ENCODE assay signal across 17 cellular contexts in the genomic region with DNA sequence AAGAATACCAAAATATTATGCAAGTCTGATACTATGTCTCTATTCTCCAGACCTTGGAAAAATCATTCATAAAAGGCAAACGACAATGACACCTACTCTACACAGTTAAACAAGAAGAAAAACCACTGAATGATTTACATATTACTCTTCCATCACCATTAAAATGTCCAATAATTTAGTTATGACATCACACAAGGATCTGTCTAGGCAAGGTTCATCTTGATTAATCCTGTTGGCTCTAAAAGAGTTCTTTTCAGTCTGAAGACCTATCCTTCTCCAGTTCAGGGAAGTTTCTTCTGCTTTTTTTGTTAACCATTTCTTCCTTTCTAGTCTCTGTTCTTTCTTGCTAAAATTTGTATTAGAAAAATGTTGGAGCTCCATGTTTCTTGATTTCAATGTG.
DNase-seq lines count a peak whose midpoint lies in the region; ATAC-seq, FAIRE-seq and TF ChIP-seq lines count a peak whose summit lies in the region.
"Had no signal": no experiment of that assay in that cellular context is flagged by ENCODE, and none has a peak within 500 bp of the region (broad histone marks: within the 10 kb centered on the region; RNA-seq: fewer than 3 reads in every experiment).

No MANE protein-coding gene starts in this region.

- H3K27me3 Mint-ChIP-seq in IgD-negative memory B cell, result no peaks in the 10 kb centered on the region
- H3K27me3 Mint-ChIP-seq: CD8-positive, alpha-beta memory T cell had no signal

- H3K4me3 Mint-ChIP-seq in IgD-negative memory B cell, result no peak overlapping the region
- H3K4me3 Mint-ChIP-seq: CD14-positive monocyte; CD8-positive, alpha-beta memory T cell; GM23338 had no signal

- H3K27ac ChIP-seq in HEK293 (ENCODE audit: extremely low read depth, low read depth, low read length), result no peak overlapping the region
- H3K27ac ChIP-seq in keratinocyte (ENCODE audit: control insufficient read depth, insufficient read depth, low read length), result no peak overlapping the region
- H3K27ac ChIP-seq: A549, HL-60 had no signal

- H3K36me3 Mint-ChIP-seq in IgD-negative memory B cell, result peaks cover 12% of the 10 kb centered on the region

- FAIRE-seq in keratinocyte (lab: Jason Lieb, UNC), result no peak
- FAIRE-seq: A549, GM18507 had no signal

- no peak overlapping the region for H2AFZ ChIP-seq in keratinocyte (ENCODE audit: control insufficient read depth, low read length)
- H2AFZ ChIP-seq: GM23338 had no signal

- peaks cover 2 to 7% (median 4%) of the 10 kb centered on the region in 3 donors for H3K4me1 Mint-ChIP-seq in IgD-negative memory B cell

- DNase-seq in epithelial cell of esophagus (ENCODE audit: low read depth) (peak; percentile 44), keratinocyte (ENCODE audit: low read depth, low spot score) (no peak), GM03348 (ENCODE audit: low spot score) (no peak)
- DNase-seq: Caco-2; CD8-positive, alpha-beta memory T cell; DND-41; GF-D8; H7 had no signal

- CTCF ChIA-PET in HEK293 (lab: Yijun Ruan, JAX), result no interaction called here

- H3K9me3 ChIP-seq in HEK293 (ENCODE audit: control insufficient read depth, insufficient read depth, low read depth, low read length) (no peaks in the 10 kb centered on the region), keratinocyte (ENCODE audit: control insufficient read depth, low read depth, low read length) (no peaks in the 10 kb centered on the region)
- H3K9me3 ChIP-seq: A549 had no signal

- H3K4me3 ChIP-seq in HEK293 (ENCODE audit: low read depth, low read length) (no peak overlapping the region), epithelial cell of esophagus (ENCODE audit: low read length) (no peak overlapping the region), keratinocyte (ENCODE audit: control insufficient read depth in 2 of 3, extremely low read depth in 1 of 3, insufficient read depth in 2 of 3, low read depth in 1 of 3, low read length in 3 of 3) (no peak overlapping the region)
- H3K4me3 ChIP-seq: A549, GM23338, K562 had no signal

- H3K4me1 ChIP-seq in HEK293 (ENCODE audit: control insufficient read depth, insufficient read depth, low read length), result no peaks in the 10 kb centered on the region
- peaks cover 9% of the 10 kb centered on the region for H3K4me1 ChIP-seq in keratinocyte (ENCODE audit: control insufficient read depth, extremely low read depth, insufficient read depth, low read length)
- H3K4me1 ChIP-seq: A549, Caco-2 had no signal

- no peak overlapping the region for H3K9ac ChIP-seq in keratinocyte (ENCODE audit: control insufficient read depth, extremely low read depth, insufficient read depth, low read length)

- no peak for ATAC-seq in HG03159 (IDR thresholded peaks at IDR 0.05; ENCODE audit: unreplicated experiment)
- ATAC-seq: A549, GM23338, K562 had no signal

- peak overlapping the region in 2 of 3 donors; percentile 10 to 18 for H3K27ac Mint-ChIP-seq in IgD-negative memory B cell
- H3K27ac Mint-ChIP-seq: GM23338 had no signal

- no peaks in the 10 kb centered on the region; a peak in 1 of 3 replicates for H3K36me3 ChIP-seq in HEK293 (ENCODE audit: control insufficient read depth in 2 of 2, insufficient read depth in 1 of 2, low read length in 2 of 2)
- no peaks in the 10 kb centered on the region for H3K36me3 ChIP-seq in keratinocyte (ENCODE audit: control insufficient read depth in 2 of 2, extremely low read depth in 1 of 2, insufficient read depth in 2 of 2, low read length in 2 of 2)

- POLR2A ChIA-PET in HEK293 (lab: Yijun Ruan, JAX), result no interaction called here

- no peaks in the 10 kb centered on the region for H3K27me3 ChIP-seq in keratinocyte (ENCODE audit: control insufficient read depth, extremely low read depth, insufficient read depth, low read length)

- H3K4me2 ChIP-seq in keratinocyte (ENCODE audit: control insufficient read depth, extremely low read depth, insufficient read depth, low read depth, low read length), result peak overlapping the region; percentile 7
- H3K4me2 ChIP-seq: A549, GM23338 had no signal

- peaks cover 3 to 39% (median 14%) of the 10 kb centered on the region in 3 donors for H3K9me3 Mint-ChIP-seq in IgD-negative memory B cell

- H3K79me2 ChIP-seq in keratinocyte (ENCODE audit: control insufficient read depth, insufficient read depth, low read length), result no peaks in the 10 kb centered on the region

- H3K9me1 ChIP-seq in keratinocyte (ENCODE audit: control insufficient read depth, extremely low read depth, insufficient read depth, low read length), result no peaks in the 10 kb centered on the region

- dilution Hi-C loops in keratinocyte (cut with MboI; ENCODE audit: extremely low pct_ligation_motif_present, low sequenced_read_pairs), result no loop called here

- TF ChIP-seq CTCF in HEK293 (tag by site-specific recombination; IDR thresholded peaks at IDR 0.05), result no peak
- no peak for TF ChIP-seq CTCF in epithelial cell of esophagus (IDR thresholded peaks at IDR 0.05; ENCODE audit: insufficient read depth, low read depth, low read length, missing control alignments)
- no peak for TF ChIP-seq CTCF in keratinocyte (optimal IDR thresholded peaks at IDR 0.05 in 1 of 3, IDR thresholded peaks at IDR 0.05 in 1 of 3, conservative IDR thresholded peaks at IDR 0.05 in 1 of 3; ENCODE audit: extremely low read depth in 1 of 3, insufficient read depth in 2 of 3, low read length in 3 of 3)

- H4K20me1 ChIP-seq in keratinocyte (ENCODE audit: control insufficient read depth, extremely low read depth, insufficient read depth, low read length), result no peaks in the 10 kb centered on the region

TF ChIP-seq in HEK293, 187 proteins besides CTCF, POLR2A, EP300 and RAD21:
- TF ChIP-seq, protein P1, sequence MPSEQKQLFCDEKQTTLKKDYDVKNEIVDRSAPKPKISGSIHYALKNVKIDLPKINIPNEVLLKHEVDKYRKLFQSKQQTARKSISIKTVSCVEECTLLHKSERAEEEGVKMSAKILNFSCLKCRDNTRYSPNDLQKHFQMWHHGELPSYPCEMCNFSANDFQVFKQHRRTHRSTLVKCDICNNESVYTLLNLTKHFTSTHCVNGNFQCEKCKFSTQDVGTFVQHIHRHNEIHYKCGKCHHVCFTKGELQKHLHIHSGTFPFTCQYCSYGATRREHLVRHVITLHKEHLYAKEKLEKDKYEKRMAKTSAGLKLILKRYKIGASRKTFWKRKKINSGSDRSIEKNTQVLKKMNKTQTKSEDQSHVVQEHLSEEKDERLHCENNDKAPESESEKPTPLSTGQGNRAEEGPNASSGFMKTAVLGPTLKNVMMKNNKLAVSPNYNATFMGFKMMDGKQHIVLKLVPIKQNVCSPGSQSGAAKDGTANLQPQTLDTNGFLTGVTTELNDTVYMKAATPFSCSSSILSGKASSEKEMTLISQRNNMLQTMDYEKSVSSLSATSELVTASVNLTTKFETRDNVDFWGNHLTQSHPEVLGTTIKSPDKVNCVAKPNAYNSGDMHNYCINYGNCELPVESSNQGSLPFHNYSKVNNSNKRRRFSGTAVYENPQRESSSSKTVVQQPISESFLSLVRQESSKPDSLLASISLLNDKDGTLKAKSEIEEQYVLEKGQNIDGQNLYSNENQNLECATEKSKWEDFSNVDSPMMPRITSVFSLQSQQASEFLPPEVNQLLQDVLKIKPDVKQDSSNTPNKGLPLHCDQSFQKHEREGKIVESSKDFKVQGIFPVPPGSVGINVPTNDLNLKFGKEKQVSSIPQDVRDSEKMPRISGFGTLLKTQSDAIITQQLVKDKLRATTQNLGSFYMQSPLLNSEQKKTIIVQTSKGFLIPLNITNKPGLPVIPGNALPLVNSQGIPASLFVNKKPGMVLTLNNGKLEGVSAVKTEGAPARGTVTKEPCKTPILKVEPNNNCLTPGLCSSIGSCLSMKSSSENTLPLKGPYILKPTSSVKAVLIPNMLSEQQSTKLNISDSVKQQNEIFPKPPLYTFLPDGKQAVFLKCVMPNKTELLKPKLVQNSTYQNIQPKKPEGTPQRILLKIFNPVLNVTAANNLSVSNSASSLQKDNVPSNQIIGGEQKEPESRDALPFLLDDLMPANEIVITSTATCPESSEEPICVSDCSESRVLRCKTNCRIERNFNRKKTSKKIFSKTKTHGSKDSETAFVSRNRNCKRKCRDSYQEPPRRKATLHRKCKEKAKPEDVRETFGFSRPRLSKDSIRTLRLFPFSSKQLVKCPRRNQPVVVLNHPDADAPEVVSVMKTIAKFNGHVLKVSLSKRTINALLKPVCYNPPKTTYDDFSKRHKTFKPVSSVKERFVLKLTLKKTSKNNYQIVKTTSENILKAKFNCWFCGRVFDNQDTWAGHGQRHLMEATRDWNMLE (tag by site-specific recombination; conservative IDR thresholded peaks at IDR 0.05; ENCODE audit: low read depth), result no peak
- TF ChIP-seq, protein P2, sequence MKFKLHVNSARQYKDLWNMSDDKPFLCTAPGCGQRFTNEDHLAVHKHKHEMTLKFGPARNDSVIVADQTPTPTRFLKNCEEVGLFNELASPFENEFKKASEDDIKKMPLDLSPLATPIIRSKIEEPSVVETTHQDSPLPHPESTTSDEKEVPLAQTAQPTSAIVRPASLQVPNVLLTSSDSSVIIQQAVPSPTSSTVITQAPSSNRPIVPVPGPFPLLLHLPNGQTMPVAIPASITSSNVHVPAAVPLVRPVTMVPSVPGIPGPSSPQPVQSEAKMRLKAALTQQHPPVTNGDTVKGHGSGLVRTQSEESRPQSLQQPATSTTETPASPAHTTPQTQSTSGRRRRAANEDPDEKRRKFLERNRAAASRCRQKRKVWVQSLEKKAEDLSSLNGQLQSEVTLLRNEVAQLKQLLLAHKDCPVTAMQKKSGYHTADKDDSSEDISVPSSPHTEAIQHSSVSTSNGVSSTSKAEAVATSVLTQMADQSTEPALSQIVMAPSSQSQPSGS (tag by site-specific recombination; IDR thresholded peaks at IDR 0.05; ENCODE audit: low read depth), result 0 out of 2 replicates have a peak, but pooled peaks have one; percentile 5
- no peak for TF ChIP-seq ZNF48 (tag by site-specific recombination; IDR thresholded peaks at IDR 0.05)
